Comparison of ENCODE assay signal across 26 cellular contexts in the genomic region with DNA sequence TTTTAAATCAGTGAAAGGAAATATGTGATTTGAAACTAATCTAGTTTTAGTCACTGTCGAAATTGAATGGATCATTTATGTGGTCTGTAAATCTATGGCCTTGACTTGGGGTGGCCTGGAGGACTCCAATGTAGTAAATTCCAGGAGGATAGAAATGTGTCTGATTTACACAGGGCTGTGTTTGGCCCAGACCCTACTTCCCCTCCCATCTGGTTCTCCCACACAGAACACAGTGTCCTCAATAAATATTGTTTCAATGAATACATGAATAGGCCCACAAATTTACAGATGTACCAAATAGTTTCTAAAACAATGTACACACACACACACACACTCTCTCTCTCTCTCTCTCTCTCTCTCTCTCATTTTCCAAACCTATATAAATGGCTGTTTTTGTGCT. TPM values are rescaled to one million over a fixed set of nuclear protein-coding genes. Genes with fewer than 3 reads are reported as not detected.
DNase-seq lines count a peak whose midpoint lies in the region; ATAC-seq, FAIRE-seq and TF ChIP-seq lines count a peak whose summit lies in the region.
"Had no signal": no experiment of that assay in that cellular context is flagged by ENCODE, and none has a peak within 500 bp of the region (broad histone marks: within the 10 kb centered on the region; RNA-seq: fewer than 3 reads in every experiment).

No MANE protein-coding gene starts in this region.

- TF ChIP-seq POLR2A in ovary (IDR thresholded peaks at IDR 0.05) (no peak), GM12892 (IDR thresholded peaks at IDR 0.05; ENCODE audit: low read depth, low read length) (no peak)

- H3K4me3 ChIP-seq in left ventricle myocardium inferior (peak overlapping the region; percentile 74), fibroblast of mammary gland (ENCODE audit: control insufficient read depth, low read depth, low read length) (no peak overlapping the region), ovary (no peak overlapping the region), aorta (ENCODE audit: low read length in 2 of 2) (no peak overlapping the region), left lung (peak overlapping the region in 1 of 2 donors; percentile 56)
- H3K4me3 ChIP-seq: skin epidermis, thoracic aorta had no signal

- peaks cover 13% of the 10 kb centered on the region for H3K4me1 ChIP-seq in left ventricle myocardium inferior
- H3K4me1 ChIP-seq in ovary (ENCODE audit: insufficient read depth): peaks cover 10% of the 10 kb centered on the region
- H3K4me1 ChIP-seq in aorta (ENCODE audit: control insufficient read depth in 1 of 2, insufficient read depth in 2 of 2, low read length in 2 of 2): no peaks in the 10 kb centered on the region
- peaks cover 5 to 29% of the 10 kb centered on the region in 2 donors for H3K4me1 ChIP-seq in left lung

- no peaks in the 10 kb centered on the region for H3K9me3 ChIP-seq in left ventricle myocardium inferior (replicated peaks)
- no peaks in the 10 kb centered on the region for H3K9me3 ChIP-seq in ovary
- H3K9me3 ChIP-seq in aorta (ENCODE audit: control insufficient read depth, low read length): no peaks in the 10 kb centered on the region
- no peaks in the 10 kb centered on the region for H3K9me3 ChIP-seq in left lung
- H3K9me3 ChIP-seq: esophagus squamous epithelium, thoracic aorta had no signal

- TF ChIP-seq CTCF in left ventricle myocardium inferior (IDR thresholded peaks at IDR 0.05; ENCODE audit: borderline replicate concordance) (no peak), fibroblast of mammary gland (conservative IDR thresholded peaks at IDR 0.05; ENCODE audit: control insufficient read depth, insufficient read depth, low read depth, low read length) (no peak), ovary (IDR thresholded peaks at IDR 0.05) (no peak), left lung (IDR thresholded peaks at IDR 0.05) (no peak)

- no peak for FAIRE-seq in GM12892 (lab: Jason Lieb, UNC)
- FAIRE-seq: colon, GM12891 had no signal

- H3K27me3 ChIP-seq in left ventricle myocardium inferior (ENCODE audit: low read depth): peaks cover 28% of the 10 kb centered on the region
- H3K27me3 ChIP-seq in ovary: no peaks in the 10 kb centered on the region
- no peaks in the 10 kb centered on the region for H3K27me3 ChIP-seq in aorta (ENCODE audit: control insufficient read depth in 1 of 2, insufficient read depth in 2 of 2, low read length in 1 of 2)
- H3K27me3 ChIP-seq in left lung: peaks cover 0 to 27% of the 10 kb centered on the region in 2 donors

- ATAC-seq in Right ventricle myocardium inferior: no peak
- no peak for ATAC-seq in aorta (ENCODE audit: low FRiP score)
- no peak for ATAC-seq in left lung
- ATAC-seq: naive thymus-derived CD8-positive, alpha-beta T cell; Panc1; stimulated activated effector memory CD8-positive, alpha-beta T cell treated with anti-CD3 and anti-CD28 coated beads, Interleukin-12 subunit alpha, Interleukin-12 subunit beta, amount 100 ng/mL, for 72 hours had no signal

- no peak for TF ChIP-seq EP300 in ovary (IDR thresholded peaks at IDR 0.05)

- 3 to 7% (median 4%) methylated on average over 1 of the region's 1 CpG for WGBS in ovary, 3 donors
- WGBS in aorta, 2 donors: 76 to 81% methylated on average over 1 of the region's 1 CpG

- H3K27ac ChIP-seq in left ventricle myocardium inferior (replicated peaks): peak overlapping the region; percentile 89
- peak overlapping the region; percentile 53 to 80 for H3K27ac ChIP-seq in ovary
- no peak overlapping the region for H3K27ac ChIP-seq in aorta (ENCODE audit: low read depth in 1 of 2, low read length in 2 of 2)
- H3K27ac ChIP-seq in left lung: peak overlapping the region in 1 of 2 donors; percentile 84
- H3K27ac ChIP-seq: esophagus squamous epithelium, skin epidermis, thoracic aorta had no signal

- intact Hi-C loops in left ventricle myocardium inferior (cut with micrococcal nuclease): no loop called here
- intact Hi-C loops in Right ventricle myocardium inferior (cut with DNase I): no loop called here
- intact Hi-C loops in ovary (cut with DNase I): no loop called here
- intact Hi-C loops in aorta (cut with DNase I): no loop called here
- intact Hi-C loops in left lung (cut with DNase I): no loop called here

- H3K36me3 ChIP-seq in left ventricle myocardium inferior (no peaks in the 10 kb centered on the region), ovary (no peaks in the 10 kb centered on the region), aorta (ENCODE audit: control insufficient read depth in 1 of 2, insufficient read depth in 2 of 2, low read length in 1 of 2) (no peaks in the 10 kb centered on the region), left lung (no peaks in the 10 kb centered on the region)
- H3K36me3 ChIP-seq: esophagus squamous epithelium, thoracic aorta had no signal

- DNase-seq in left ventricle myocardium inferior: no peak
- no peak for DNase-seq in Right ventricle myocardium inferior (ENCODE audit: missing footprints)
- peak; percentile 16 for DNase-seq in fibroblast of mammary gland (ENCODE audit: low read depth)
- peak in 3 of 5 donors; percentile 24 to 47 (median 32) for DNase-seq in ovary
- DNase-seq in SKM-1 (lab: John Stamatoyannopoulos, UW; ENCODE audit: unreplicated experiment): no peak
- no peak for DNase-seq in GM12892 (ENCODE audit: insufficient read length)
- no peak for DNase-seq in aorta
- no peak for DNase-seq in left lung
- DNase-seq: activated CD4-positive, alpha-beta T cell treated with anti-CD3 and anti-CD28 coated beads for 48 hours; COR-L47; DND-41; esophagus squamous epithelium; Kasumi-1; naive thymus-derived CD8-positive, alpha-beta T cell; NCI-H1092 treated with DMSO at 0.1 percent for 48 hours; NCI-H2107; NCI-H510A; NK-92 treated with Interleukin-12 subunit alpha and Interleukin-12 subunit beta, amount 100 ng/mL, for 24 hours; posterior cingulate gyrus; stimulated activated CD4-positive, alpha-beta T cell treated with anti-CD3 and anti-CD28 coated beads, Interleukin-2, amount 100 ng/mL, for 24 hours had no signal

RNA-seq across cellular contexts. Expression of a gene that starts 2.0 kb away (rescaled TPM):
- total RNA-seq in left ventricle myocardium inferior: 5.1 TPM
- total RNA-seq in Right ventricle myocardium inferior: 3.9 TPM
- 10 to 100 TPM in 3 of 7 donors, 1 to 10 TPM in 4; 5.4 to 62.8 (median 8.9) TPM for total RNA-seq in ovary
- polyA plus RNA-seq in ovary: 10 to 100 TPM; 11.2 to 17.7 TPM
- polyA plus RNA-seq in GM12892 (2012; ENCODE audit: missing spikeins): not detected
- 1 to 10 TPM; 4.4 to 8.3 TPM for total RNA-seq in aorta
- 1 to 10 TPM; 1.9 to 9.4 TPM for polyA plus RNA-seq in aorta
- 10 to 100 TPM; 13.8 to 16.1 TPM for total RNA-seq in left lung
- total RNA-seq: naive thymus-derived CD8-positive, alpha-beta T cell had no signal
- polyA plus RNA-seq: naive thymus-derived CD8-positive, alpha-beta T cell had no signal

Comparison
In these comparisons a context has a peak if more than half of its experiments do, and no peak if none do; other contexts are left out.
1. DNase-seq: peak in fibroblast of mammary gland (single experiment) and ovary (3 of 5); none in left ventricle myocardium inferior (single experiment), Right ventricle myocardium inferior (single experiment), SKM-1 (single experiment), GM12892 (single experiment), aorta (0 of 2) and left lung (0 of 2).
2. H3K27ac ChIP-seq: peak in left ventricle myocardium inferior (single experiment) and ovary (2 of 2); none in aorta (0 of 2).